Comparison of ENCODE assay signal across 17 cellular contexts in genomic region chr20:59145247-59145925, GRCh38. TPM values are rescaled to one million over a fixed set of nuclear protein-coding genes. Genes with fewer than 3 reads are reported as not detected.
DNase-seq lines count a peak whose midpoint lies in the region; ATAC-seq and TF ChIP-seq lines count a peak whose summit lies in the region.
"Had no signal": no experiment of that assay in that cellular context is flagged by ENCODE, and none has a peak within 500 bp of the region (broad histone marks: within the 10 kb centered on the region; RNA-seq: fewer than 3 reads in every experiment).

No MANE protein-coding gene starts in this region.

- H3K9me3 Mint-ChIP-seq in activated naive CD4-positive, alpha-beta T cell treated with anti-CD3 and anti-CD28 coated beads, Interleukin-2, amount 10 ng/mL, durations not matched to agents 7 days and 5 days, result no peaks in the 10 kb centered on the region
- no peaks in the 10 kb centered on the region for H3K9me3 Mint-ChIP-seq in activated CD4-positive, alpha-beta memory T cell treated with anti-CD3 and anti-CD28 coated beads, Interleukin-2, amount 10 ng/mL, durations not matched to agents 7 days and 5 days
- H3K9me3 Mint-ChIP-seq in type B pancreatic cell, result no peaks in the 10 kb centered on the region

- CTCF ChIA-PET in activated naive CD4-positive, alpha-beta T cell treated with anti-CD3 and anti-CD28 coated beads, Interleukin-2, amount 10 ng/mL, durations not matched to agents 7 days and 5 days (lab: Charles Lee), result no interaction called here
- CTCF ChIA-PET in activated CD4-positive, alpha-beta memory T cell treated with anti-CD3 and anti-CD28 coated beads, Interleukin-2, amount 10 ng/mL, durations not matched to agents 7 days and 5 days (lab: Charles Lee), result interaction anchor here (1.5 kb wide), 1 partner anchor 57 kb away, joined by 4 read pairs; no protein-coding TSS in a partner anchor

- H3K27ac ChIP-seq in esophagus squamous epithelium, result peak overlapping the region in 3 of 4 donors; percentile 58 to 75 (median 67)
- H3K27ac ChIP-seq: neural progenitor cell, VCaP had no signal

- no peaks in the 10 kb centered on the region for H3K27me3 Mint-ChIP-seq in activated naive CD4-positive, alpha-beta T cell treated with anti-CD3 and anti-CD28 coated beads, Interleukin-2, amount 10 ng/mL, durations not matched to agents 7 days and 5 days
- peaks cover 1% of the 10 kb centered on the region for H3K27me3 Mint-ChIP-seq in activated CD4-positive, alpha-beta memory T cell treated with anti-CD3 and anti-CD28 coated beads, Interleukin-2, amount 10 ng/mL, durations not matched to agents 7 days and 5 days
- peaks cover 4% of the 10 kb centered on the region for H3K27me3 Mint-ChIP-seq in type B pancreatic cell

- WGBS in esophagus squamous epithelium, 2 donors, result 87 to 91% methylated on average over 5 of the region's 5 CpGs

- H3K27ac Mint-ChIP-seq in activated naive CD4-positive, alpha-beta T cell treated with anti-CD3 and anti-CD28 coated beads, Interleukin-2, amount 10 ng/mL, durations not matched to agents 7 days and 5 days, result peak overlapping the region; percentile 84
- H3K27ac Mint-ChIP-seq in activated CD4-positive, alpha-beta memory T cell treated with anti-CD3 and anti-CD28 coated beads, Interleukin-2, amount 10 ng/mL, durations not matched to agents 7 days and 5 days, result peak overlapping the region; percentile 65
- no peak overlapping the region for H3K27ac Mint-ChIP-seq in type B pancreatic cell
- H3K27ac Mint-ChIP-seq: neural progenitor cell had no signal

- no peak for DNase-seq in activated naive CD4-positive, alpha-beta T cell treated with anti-CD3 and anti-CD28 coated beads, Interleukin-2, amount 10 ng/mL, durations not matched to agents 7 days and 5 days
- no peak for DNase-seq in activated naive CD4-positive, alpha-beta T cell (lab: John Stamatoyannopoulos, UW)
- no peak for DNase-seq in activated CD4-positive, alpha-beta memory T cell treated with anti-CD3 and anti-CD28 coated beads, Interleukin-2, amount 10 ng/mL, durations not matched to agents 7 days and 5 days
- no peak for DNase-seq in esophagus squamous epithelium (lab: John Stamatoyannopoulos, UW)
- DNase-seq in type B pancreatic cell (ENCODE audit: extremely low spot score, unreplicated experiment), result peak; percentile 4
- DNase-seq in posterior vena cava (ENCODE audit: low spot score), result no peak
- no peak for DNase-seq in mucosa of descending colon
- no peak for DNase-seq in DMS 273 treated with DMSO at 0.1 percent for 48 hours (lab: John Stamatoyannopoulos, UW)
- DNase-seq: amniotic stem cell; Caco-2; effector CD8-positive, alpha-beta T cell; heart left ventricle; NCI-H146 had no signal

- H3K4me3 Mint-ChIP-seq in activated naive CD4-positive, alpha-beta T cell treated with anti-CD3 and anti-CD28 coated beads, Interleukin-2, amount 10 ng/mL, durations not matched to agents 7 days and 5 days, result peak overlapping the region; percentile 60
- H3K4me3 Mint-ChIP-seq in activated CD4-positive, alpha-beta memory T cell treated with anti-CD3 and anti-CD28 coated beads, Interleukin-2, amount 10 ng/mL, durations not matched to agents 7 days and 5 days, result peak overlapping the region; percentile 72
- H3K4me3 Mint-ChIP-seq in type B pancreatic cell, result no peak overlapping the region
- H3K4me3 Mint-ChIP-seq: neural progenitor cell had no signal

- POLR2A ChIA-PET in activated CD4-positive, alpha-beta memory T cell treated with anti-CD3 and anti-CD28 coated beads, Interleukin-2, amount 10 ng/mL, durations not matched to agents 7 days and 5 days (lab: Charles Lee), result interaction anchor here (0.6 to 11.8 kb wide), 5 partner anchors 9 to 32 kb away, joined by 3 to 144 read pairs (median 20); partner anchors contain the start of gene ZNF831

- no peak for TF ChIP-seq POLR2A in esophagus squamous epithelium (IDR thresholded peaks at IDR 0.05)

- peaks cover 4% of the 10 kb centered on the region for H3K36me3 Mint-ChIP-seq in activated naive CD4-positive, alpha-beta T cell treated with anti-CD3 and anti-CD28 coated beads, Interleukin-2, amount 10 ng/mL, durations not matched to agents 7 days and 5 days
- H3K36me3 Mint-ChIP-seq in activated CD4-positive, alpha-beta memory T cell treated with anti-CD3 and anti-CD28 coated beads, Interleukin-2, amount 10 ng/mL, durations not matched to agents 7 days and 5 days (ENCODE audit: low read depth), result peaks cover 13% of the 10 kb centered on the region
- no peaks in the 10 kb centered on the region for H3K36me3 Mint-ChIP-seq in type B pancreatic cell
- H3K36me3 Mint-ChIP-seq: neural progenitor cell had no signal

- TF ChIP-seq CTCF in esophagus squamous epithelium (IDR thresholded peaks at IDR 0.05), result no peak
- no peak for TF ChIP-seq CTCF in type B pancreatic cell (conservative IDR thresholded peaks at IDR 0.05)
- no peak for TF ChIP-seq CTCF in mucosa of descending colon (IDR thresholded peaks at IDR 0.05)

- ATAC-seq in mucosa of descending colon, result no peak
- ATAC-seq: heart left ventricle had no signal

- intact Hi-C loops in esophagus squamous epithelium (cut with DNase I), result no loop called here
- intact Hi-C loops in posterior vena cava (cut with DNase I), result no loop called here
- intact Hi-C loops in mucosa of descending colon (cut with DNase I, micrococcal nuclease), result no loop called here

- H3K27me3 ChIP-seq in esophagus squamous epithelium, result no peaks in the 10 kb centered on the region
- H3K27me3 ChIP-seq: heart left ventricle, neural progenitor cell had no signal

- peaks cover 59% of the 10 kb centered on the region for H3K4me1 Mint-ChIP-seq in activated naive CD4-positive, alpha-beta T cell treated with anti-CD3 and anti-CD28 coated beads, Interleukin-2, amount 10 ng/mL, durations not matched to agents 7 days and 5 days
- peaks cover 65% of the 10 kb centered on the region for H3K4me1 Mint-ChIP-seq in activated CD4-positive, alpha-beta memory T cell treated with anti-CD3 and anti-CD28 coated beads, Interleukin-2, amount 10 ng/mL, durations not matched to agents 7 days and 5 days
- H3K4me1 Mint-ChIP-seq in type B pancreatic cell (ENCODE audit: unreplicated experiment), result peaks cover 17% of the 10 kb centered on the region

- H3K9me3 ChIP-seq in esophagus squamous epithelium (no peaks in the 10 kb centered on the region), mucosa of descending colon (no peaks in the 10 kb centered on the region)
- H3K9me3 ChIP-seq: heart left ventricle had no signal

- H3K4me1 ChIP-seq in esophagus squamous epithelium (peaks cover 0 to 46% (median 28%) of the 10 kb centered on the region in 3 donors), mucosa of descending colon (ENCODE audit: low read depth) (no peaks in the 10 kb centered on the region)
- H3K4me1 ChIP-seq: neural progenitor cell had no signal

- H3K36me3 ChIP-seq in esophagus squamous epithelium, result no peaks in the 10 kb centered on the region
- H3K36me3 ChIP-seq in mucosa of descending colon (ENCODE audit: low read depth), result no peaks in the 10 kb centered on the region
- H3K36me3 ChIP-seq: heart left ventricle, neural progenitor cell had no signal

- H3K4me3 ChIP-seq in esophagus squamous epithelium (no peak overlapping the region), mucosa of descending colon (no peak overlapping the region)
- H3K4me3 ChIP-seq: neural progenitor cell had no signal

RNA-seq across cellular contexts. Expression of gene ZNF831, which starts 18.2 kb away (rescaled TPM):
- 10 to 100 TPM; 12.1 to 12.7 TPM for total RNA-seq in activated CD4-positive, alpha-beta memory T cell treated with anti-CD3 and anti-CD28 coated beads, Interleukin-2, amount 10 ng/mL, durations not matched to agents 7 days and 5 days
- 1 to 10 TPM in 1 of 4 donors, under 1 TPM in 3; 0.38 to 1.7 (median 0.60) TPM for total RNA-seq in esophagus squamous epithelium
- not detected in 2 replicates for total RNA-seq in type B pancreatic cell (ENCODE audit: low replicate concordance)
- under 1 TPM; 0.37 to 0.57 TPM for total RNA-seq in posterior vena cava
- under 1 TPM; 0.38 to 0.89 (median 0.57) TPM for total RNA-seq in mucosa of descending colon
- total RNA-seq: Caco-2, pulmonary artery endothelial cell, RPMI7951 had no signal

Comparison
In these comparisons a context has a peak if more than half of its experiments do, and no peak if none do; other contexts are left out.
1. RNA of gene ZNF831, which starts 18.2 kb away (total RNA-seq): 12.1 to 12.7 TPM in activated CD4-positive, alpha-beta memory T cell treated with anti-CD3 and anti-CD28 coated beads, Interleukin-2, amount 10 ng/mL, durations not matched to agents 7 days and 5 days; 0.38 to 1.7 TPM in esophagus squamous epithelium, 0.37 to 0.57 TPM in posterior vena cava, 0.38 to 0.89 TPM in mucosa of descending colon and not detected in type B pancreatic cell; every median in the first group is over 4 times any median in the second.